In the genomic region with DNA sequence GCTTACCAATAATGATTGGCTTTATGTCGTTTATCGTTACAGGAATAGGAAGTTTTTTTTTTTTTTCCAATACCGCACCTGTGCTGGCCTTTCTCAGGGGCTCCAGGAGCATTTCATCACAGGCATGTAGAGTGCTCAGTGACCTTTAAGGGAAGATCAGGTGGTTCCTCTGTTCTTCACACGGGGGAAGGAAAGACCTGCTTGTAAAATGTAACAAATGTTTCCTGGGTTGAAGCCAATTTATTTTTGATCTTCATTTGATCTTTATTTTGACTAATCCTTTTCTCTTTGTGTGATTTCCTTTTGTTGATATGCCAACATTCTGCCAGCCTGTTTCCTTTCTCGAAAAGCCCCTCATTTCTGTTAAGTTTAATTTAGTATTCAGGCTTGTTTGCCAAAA, we compare ENCODE assay signal across 20 cellular contexts.
A peak's percentile ranks its signal among the peaks of the same experiment; 100 is the strongest.
DNase-seq lines count a peak whose midpoint lies in the region; ATAC-seq, FAIRE-seq and TF ChIP-seq lines count a peak whose summit lies in the region.
"Had no signal": no experiment of that assay in that cellular context is flagged by ENCODE, and none has a peak within 500 bp of the region (broad histone marks: within the 10 kb centered on the region; RNA-seq: fewer than 3 reads in every experiment).

No MANE protein-coding gene starts in this region.

- TF ChIP-seq POLR2A in GM12878 (IDR thresholded peaks at IDR 0.05; ENCODE audit: low read depth, low read length): no peak
- TF ChIP-seq POLR2A in transverse colon (IDR thresholded peaks at IDR 0.05): no peak

- peak overlapping the region; percentile 45 for H3K4me2 ChIP-seq in GM12878 (ENCODE audit: control insufficient read depth, insufficient read depth)

- FAIRE-seq in GM12878 (lab: Jason Lieb, UNC): no peak

- no TSS peak for BruUV-seq in GM12878 (replicated peaks; lab: Mats Ljungman, UMichigan)

- WGBS in GM12878 (ENCODE audit: insufficient coverage, insufficient replicate concordance, low lambda C conversion rate, missing lambda C conversion rate): 46% methylated on average over 5 of the region's 5 CpGs
- WGBS in transverse colon (ENCODE audit: low coverage in 1 of 2), 2 donors: 56 to 60% methylated on average over 5 of the region's 5 CpGs

- peak overlapping the region; percentile 50 for H3K27ac ChIP-seq in CD4-positive, alpha-beta T cell (ENCODE audit: low read depth, low read length)
- H3K27ac ChIP-seq in GM12878 (ENCODE audit: control insufficient read depth, insufficient read depth) (peak overlapping the region; percentile 2; the same call in 1 of the 2 replicates), transverse colon (no peak overlapping the region)
- H3K27ac ChIP-seq: 22Rv1, SK-N-MC had no signal

- H3K27ac Mint-ChIP-seq in activated CD4-positive, alpha-beta T cell treated with anti-CD3 and anti-CD28 coated beads for 36 hours: peak overlapping the region; percentile 95
- H3K27ac Mint-ChIP-seq in CD4-positive, alpha-beta T cell: peak overlapping the region; percentile 78
- H3K27ac Mint-ChIP-seq in T-cell: peak overlapping the region; percentile 89 to 94
- H3K27ac Mint-ChIP-seq: B cell, memory B cell, naive B cell had no signal

- peaks cover 38% of the 10 kb centered on the region for H3K4me1 ChIP-seq in GM12878 (ENCODE audit: control insufficient read depth, insufficient read depth, low read length)
- no peaks in the 10 kb centered on the region for H3K4me1 ChIP-seq in transverse colon

- ATAC-seq in activated CD4-positive, alpha-beta T cell treated with anti-CD3 and anti-CD28 coated beads for 36 hours: no peak
- ATAC-seq in CD4-positive, alpha-beta T cell (ENCODE audit: poor library complexity): peak; percentile 75
- peak; percentile 73 to 83 (median 77) for ATAC-seq in T-cell (replicated peaks in 1 of 4)
- ATAC-seq in GM12878: no peak
- ATAC-seq in GM18517 (IDR thresholded peaks at IDR 0.05; ENCODE audit: unreplicated experiment): no peak
- ATAC-seq: sciatic nerve had no signal

- no peaks in the 10 kb centered on the region for H3K9me3 ChIP-seq in CD4-positive, alpha-beta T cell (ENCODE audit: control insufficient read depth, low read length)
- no peaks in the 10 kb centered on the region; the same call in 1 of the 3 replicates for H3K9me3 ChIP-seq in GM12878 (replicated peaks; ENCODE audit: control insufficient read depth, insufficient read depth, low read length)
- no peaks in the 10 kb centered on the region for H3K9me3 ChIP-seq in transverse colon

- H3K27me3 ChIP-seq in CD4-positive, alpha-beta T cell (ENCODE audit: control insufficient read depth, insufficient read depth, low read length): no peaks in the 10 kb centered on the region
- H3K27me3 ChIP-seq in GM12878 (replicated peaks in 1 of 2; ENCODE audit: control insufficient read depth in 2 of 2, insufficient read depth in 2 of 2, low read length in 1 of 2) (no peaks in the 10 kb centered on the region), transverse colon (no peaks in the 10 kb centered on the region)

- H3K36me3 Mint-ChIP-seq in activated CD4-positive, alpha-beta T cell treated with anti-CD3 and anti-CD28 coated beads for 36 hours (ENCODE audit: low read depth): peaks cover 6% of the 10 kb centered on the region
- H3K36me3 Mint-ChIP-seq in CD4-positive, alpha-beta T cell (ENCODE audit: low read depth): no peaks in the 10 kb centered on the region
- no peaks in the 10 kb centered on the region for H3K36me3 Mint-ChIP-seq in T-cell
- H3K36me3 Mint-ChIP-seq: memory B cell, naive B cell had no signal

- no peaks in the 10 kb centered on the region for H3K27me3 Mint-ChIP-seq in activated CD4-positive, alpha-beta T cell treated with anti-CD3 and anti-CD28 coated beads for 36 hours
- no peaks in the 10 kb centered on the region for H3K27me3 Mint-ChIP-seq in CD4-positive, alpha-beta T cell
- peaks cover 0 to 5% of the 10 kb centered on the region in 2 donors for H3K27me3 Mint-ChIP-seq in T-cell

- CTCF ChIA-PET in activated CD4-positive, alpha-beta T cell treated with anti-CD3 and anti-CD28 coated beads for 36 hours (lab: Charles Lee): interaction anchor here (1.3 kb wide), 1 partner anchor 13 kb away, joined by 4 read pairs; no protein-coding TSS in a partner anchor
- CTCF ChIA-PET in CD4-positive, alpha-beta T cell (lab: Charles Lee): no interaction called here
- CTCF ChIA-PET in T-cell (lab: Charles Lee) (interaction anchor here in 1 of 2 donors (0.7 kb wide), 1 partner anchor 10 kb away, joined by 4 read pairs; no protein-coding TSS in a partner anchor), GM12878 (lab: Yijun Ruan, JAX) (interaction anchor here (0.7 to 2.5 kb wide), 3 partner anchors 9 to 60 kb away, joined by 5 to 15 read pairs (median 7); no protein-coding TSS in a partner anchor)

- no peaks in the 10 kb centered on the region for H4K20me1 ChIP-seq in GM12878 (ENCODE audit: control insufficient read depth, insufficient read depth)

- H3K36me3 ChIP-seq in GM12878 (ENCODE audit: control insufficient read depth in 2 of 2, insufficient read depth in 2 of 2, low read length in 1 of 2) (no peaks in the 10 kb centered on the region), transverse colon (no peaks in the 10 kb centered on the region)

- no peak overlapping the region for H3K9ac ChIP-seq in GM12878 (ENCODE audit: control insufficient read depth, insufficient read depth, low read length)

- intact Hi-C loops in activated CD4-positive, alpha-beta T cell treated with anti-CD3 and anti-CD28 coated beads for 36 hours (cut with DNase I, micrococcal nuclease): loop anchor here (1.0 to 10.0 kb wide), 7 partner anchors 12 to 872 kb away; a partner anchor contains a TSS
- intact Hi-C loops in CD4-positive, alpha-beta T cell (cut with DNase I, micrococcal nuclease): loop anchor here in 1 of 2 experiments (2.0 kb wide), 1 partner anchor 14 kb away; no protein-coding TSS in a partner anchor
- intact Hi-C loops in GM12878 (cut with micrococcal nuclease; ENCODE audit: unreplicated experiment) (loop anchor here (10.0 kb wide), 1 partner anchor 112 kb away; no protein-coding TSS in a partner anchor), transverse colon (cut with DNase I; ENCODE audit: low total_unique reads) (no loop called here), cardiac septum (cut with DNase I) (no loop called here)

- H3K4me1 Mint-ChIP-seq in activated CD4-positive, alpha-beta T cell treated with anti-CD3 and anti-CD28 coated beads for 36 hours: peaks cover 78% of the 10 kb centered on the region
- H3K4me1 Mint-ChIP-seq in CD4-positive, alpha-beta T cell (ENCODE audit: low read depth): peaks cover 67% of the 10 kb centered on the region
- H3K4me1 Mint-ChIP-seq in T-cell: peaks cover 63 to 72% (median 71%) of the 10 kb centered on the region in 3 donors

- POLR2A ChIA-PET in activated CD4-positive, alpha-beta T cell treated with anti-CD3 and anti-CD28 coated beads for 36 hours (lab: Charles Lee): interaction anchor here (0.7 kb wide), 1 partner anchor 61 kb away, joined by 5 read pairs; no protein-coding TSS in a partner anchor
- POLR2A ChIA-PET in CD4-positive, alpha-beta T cell (lab: Charles Lee): interaction anchor here (0.7 to 3.4 kb wide), 3 partner anchors 13 to 32 kb away, joined by 4 to 17 read pairs (median 16); no protein-coding TSS in a partner anchor
- POLR2A ChIA-PET in T-cell (lab: Charles Lee): interaction anchor here in 1 of 2 donors (0.5 kb wide), 1 partner anchor 24 kb away, joined by 3 read pairs; no protein-coding TSS in a partner anchor
- POLR2A ChIA-PET in GM12878 (lab: Charles Lee): no interaction called here

- no peak for TF ChIP-seq CTCF in CD4-positive, alpha-beta T cell (IDR thresholded peaks at IDR 0.05)
- no peak for TF ChIP-seq CTCF in GM12878 (IDR thresholded peaks at IDR 0.05 in 2 of 3, conservative IDR thresholded peaks at IDR 0.05 in 1 of 3; ENCODE audit: control insufficient read depth in 2 of 3, extremely low read depth in 1 of 3, insufficient read depth in 1 of 3, low read depth in 3 of 3, low read length in 3 of 3)
- no peak for TF ChIP-seq CTCF in transverse colon (IDR thresholded peaks at IDR 0.05)

- H3K4me3 ChIP-seq in GM12878 (no peak overlapping the region), transverse colon (no peak overlapping the region)
- H3K4me3 ChIP-seq: SK-N-MC had no signal

- RAD21 ChIA-PET in GM12878 (lab: Charles Lee; ENCODE audit: unreplicated experiment): interaction anchor here (4.7 kb wide), 1 partner anchor 30 kb away, joined by 25 read pairs; no protein-coding TSS in a partner anchor

- SMC1A ChIA-PET in GM12878 (lab: Charles Lee; ENCODE audit: uncharacterized antibody, unreplicated experiment): interaction anchor here (0.9 to 4.1 kb wide), 3 partner anchors 12 to 61 kb away, joined by 4 to 24 read pairs (median 6); a partner anchor contains a TSS

- peak overlapping the region; percentile 10 for H2AFZ ChIP-seq in GM12878 (ENCODE audit: control insufficient read depth, low read depth, low read length)

- DNase-seq in activated CD4-positive, alpha-beta T cell treated with anti-CD3 and anti-CD28 coated beads for 36 hours: no peak
- no peak for DNase-seq in activated CD4-positive, alpha-beta T cell treated with anti-CD3 and anti-CD28 coated beads, Interleukin-2, amount 50 U/mL, for 48 hours
- DNase-seq in CD4-positive, alpha-beta T cell: no peak
- DNase-seq in T-cell: peak in 3 of 34 experiments; percentile 1 to 10 (median 2)
- no peak for DNase-seq in GM12878 (ENCODE audit: low read depth, low spot score)
- DNase-seq in transverse colon: no peak
- no peak for DNase-seq in cardiac septum (ENCODE audit: low spot score)
- DNase-seq: anterior cingulate cortex; cerebellar nuclear complex; effector CD8-positive, alpha-beta T cell; GDM1; naive B cell; NCI-H1694 treated with DMSO at 0.1 percent for 48 hours; NCI-H226 had no signal

- H3K4me3 Mint-ChIP-seq in activated CD4-positive, alpha-beta T cell treated with anti-CD3 and anti-CD28 coated beads for 36 hours: peak overlapping the region; percentile 51
- peak overlapping the region; percentile 78 for H3K4me3 Mint-ChIP-seq in CD4-positive, alpha-beta T cell
- peak overlapping the region; percentile 47 to 67 (median 47) for H3K4me3 Mint-ChIP-seq in T-cell
- H3K4me3 Mint-ChIP-seq: B cell, memory B cell, naive B cell had no signal

- H3K79me2 ChIP-seq in GM12878 (ENCODE audit: control insufficient read depth, insufficient read depth, low read length): no peaks in the 10 kb centered on the region

- no peak for TF ChIP-seq RAD21 in GM12878 (IDR thresholded peaks at IDR 0.05; ENCODE audit: insufficient read depth, low read depth, low read length)

- peaks cover 5% of the 10 kb centered on the region for H3K9me3 Mint-ChIP-seq in activated CD4-positive, alpha-beta T cell treated with anti-CD3 and anti-CD28 coated beads for 36 hours (ENCODE audit: low read depth)
- H3K9me3 Mint-ChIP-seq in CD4-positive, alpha-beta T cell: no peaks in the 10 kb centered on the region
- H3K9me3 Mint-ChIP-seq in T-cell: no peaks in the 10 kb centered on the region
- H3K9me3 Mint-ChIP-seq: memory B cell had no signal

- no peak for TF ChIP-seq EP300 in GM12878 (IDR thresholded peaks at IDR 0.05; ENCODE audit: borderline replicate concordance in 1 of 2, control insufficient read depth in 1 of 2, low read depth in 2 of 2, low read length in 2 of 2)
- TF ChIP-seq EP300 in transverse colon (IDR thresholded peaks at IDR 0.05; ENCODE audit: low read depth): no peak

- in situ Hi-C loops in GM12878 (cut with MboI) (no loop called here), transverse colon (cut with MboI; ENCODE audit: low pct_ligation_motif_present in 1 of 4, low pct_unique_long_range_greater_than_20kb in 1 of 4, low sequenced_read_pairs in 3 of 4) (no loop called here)

TF ChIP-seq in GM12878, 131 proteins besides CTCF, POLR2A, EP300 and RAD21 (continues in another document):
- TF ChIP-seq HDAC6 (IDR thresholded peaks at IDR 0.05; ENCODE audit: unreplicated experiment): no peak

Comparison
In these comparisons a context has a peak if more than half of its experiments do, and no peak if none do; other contexts are left out.
1. ATAC-seq: peak in CD4-positive, alpha-beta T cell (single experiment) and T-cell (4 of 4); none in activated CD4-positive, alpha-beta T cell treated with anti-CD3 and anti-CD28 coated beads for 36 hours (single experiment), GM12878 (single experiment) and GM18517 (single experiment).
2. H3K27ac ChIP-seq: peak in CD4-positive, alpha-beta T cell (single experiment) and GM12878 (single experiment); none in transverse colon (0 of 4).
3. intact Hi-C loops: an anchor here in activated CD4-positive, alpha-beta T cell treated with anti-CD3 and anti-CD28 coated beads for 36 hours (1.0 to 10.0 kb wide) and GM12878 (10.0 kb wide); none called in transverse colon and cardiac septum.
4. Peak in every context shown above with its lines, with median percentiles within 50 percentile points of each other: H3K27ac Mint-ChIP-seq and H3K4me3 Mint-ChIP-seq.